Comparison of ENCODE assay signal across 17 cellular contexts in the genomic region with DNA sequence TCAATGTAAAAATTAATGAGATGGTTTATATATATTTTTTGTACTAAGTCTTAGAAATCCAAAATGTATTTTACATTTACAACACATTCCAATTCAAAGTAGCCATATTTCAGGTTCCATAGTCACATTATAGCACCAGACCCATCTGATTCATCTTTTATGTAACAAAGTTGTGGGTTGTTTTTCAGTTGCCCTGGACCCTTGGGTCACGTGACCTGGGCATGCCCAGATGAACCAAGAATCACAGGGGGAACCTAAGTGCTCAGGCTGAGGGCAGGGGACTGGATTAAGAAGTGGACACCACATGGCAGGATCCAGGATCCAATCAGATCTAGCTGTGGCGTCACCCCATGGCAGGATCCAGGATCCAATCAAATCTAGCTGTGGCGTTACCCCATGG.
"Had no signal": no experiment of that assay in that cellular context is flagged by ENCODE, and none has a peak within 500 bp of the region (broad histone marks: within the 10 kb centered on the region; RNA-seq: fewer than 3 reads in every experiment).

No MANE protein-coding gene starts in this region.

- FAIRE-seq: astrocyte, islet of Langerhans had no signal

- H3K36me3 ChIP-seq: adrenal gland, gastroesophageal sphincter, lower lobe of right lung, sigmoid colon had no signal

- H3K9me3 ChIP-seq: adrenal gland, gastroesophageal sphincter, lower lobe of right lung, sigmoid colon had no signal

- H3K4me3 ChIP-seq: adrenal gland, coronary artery, gastroesophageal sphincter, lower lobe of right lung, sigmoid colon had no signal

- H3K27me3 ChIP-seq: adrenal gland, gastroesophageal sphincter, sigmoid colon had no signal

- DNase-seq: activated CD4-positive, alpha-beta memory T cell treated with anti-CD3 and anti-CD28 coated beads for 36 hours; activated CD4-positive, alpha-beta T cell treated with anti-CD3 and anti-CD28 coated beads for 48 hours; adrenal gland; cerebellar nuclear complex; hypothalamus; left cardiac atrium; lower lobe of right lung; naive thymus-derived CD4-positive, alpha-beta T cell; posterior cingulate gyrus; sigmoid colon; stimulated activated CD4-positive, alpha-beta T cell treated with anti-CD3 and anti-CD28 coated beads, Interleukin-2, amount 100 ng/mL, for 48 hours; stimulated activated CD8-positive, alpha-beta memory T cell treated with anti-CD3 and anti-CD28 coated beads, Interleukin-4, amount 100 ng/mL, for 48 hours; stimulated activated naive B cell treated with anti-CD40 and anti-IgM and Interleukin-4, amounts not matched to agents 10 μg/mL and 1 μg/mL and 100 μg/mL, for 72 hours had no signal

- ATAC-seq: gastroesophageal sphincter; left cardiac atrium; lower lobe of right lung; naive thymus-derived CD4-positive, alpha-beta T cell; stimulated activated naive B cell treated with anti-CD40 and anti-IgM and Interleukin-4, amounts not matched to agents 10 μg/mL and 1 μg/mL and 100 μg/mL, for 72 hours had no signal

- H3K27ac ChIP-seq: adrenal gland, coronary artery, gastroesophageal sphincter, lower lobe of right lung, sigmoid colon had no signal
